In the genomic region with DNA sequence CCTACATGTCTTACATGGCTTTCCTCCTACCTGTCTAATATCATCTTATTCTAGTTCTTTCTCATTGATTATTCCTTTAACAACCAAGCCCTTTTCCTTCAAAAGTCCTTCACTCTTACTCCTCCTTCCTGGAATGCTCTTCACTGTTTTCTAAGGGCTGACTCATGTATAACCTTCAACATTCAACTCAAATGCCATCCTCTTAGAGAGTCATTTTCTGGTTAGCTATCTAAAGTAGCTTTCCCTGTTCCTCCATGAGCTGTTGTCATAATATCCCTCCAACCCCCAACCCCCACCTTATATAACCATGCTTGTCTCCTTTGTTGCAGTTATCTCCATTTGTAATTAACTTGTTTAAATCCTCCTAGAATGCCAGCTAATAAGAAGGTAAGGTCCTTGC, we compare ENCODE assay signal across 14 cellular contexts.
A peak's percentile ranks its signal among the peaks of the same experiment; 100 is the strongest.
DNase-seq lines count a peak whose midpoint lies in the region; ATAC-seq, FAIRE-seq and TF ChIP-seq lines count a peak whose summit lies in the region.
"Had no signal": no experiment of that assay in that cellular context is flagged by ENCODE, and none has a peak within 500 bp of the region (broad histone marks: within the 10 kb centered on the region; RNA-seq: fewer than 3 reads in every experiment).

No MANE protein-coding gene starts in this region.

- no peak for ATAC-seq in GM21529 (IDR thresholded peaks at IDR 0.05; ENCODE audit: unreplicated experiment)
- ATAC-seq in HG02759 (IDR thresholded peaks at IDR 0.05; ENCODE audit: unreplicated experiment), result no peak
- ATAC-seq in HG02938 (IDR thresholded peaks at IDR 0.05; ENCODE audit: unreplicated experiment), result no peak

- intact Hi-C loops in posterior cingulate gyrus (cut with DNase I), result no loop called here

- no peak for FAIRE-seq in bronchial epithelial cell (lab: Jason Lieb, UNC)
- FAIRE-seq: GM19239 had no signal

- TF ChIP-seq CTCF in AG10803 (conservative IDR thresholded peaks at IDR 0.05; ENCODE audit: low read length) (no peak), bronchial epithelial cell (IDR thresholded peaks at IDR 0.05; ENCODE audit: insufficient read depth, low read length, severe bottlenecking) (no peak)

- DNase-seq in AG10803 (ENCODE audit: low read depth) (peak; percentile 58), HT1080 (ENCODE audit: low read depth) (peak; percentile 78), bronchial epithelial cell (ENCODE audit: low read depth) (peak; percentile 44), kidney tubule cell (ENCODE audit: low spot score) (peak; percentile 80), posterior cingulate gyrus (no peak)
- DNase-seq: activated B cell treated with CpG ODN at 0.5 μM for 24 hours, Calu3, NCI-H146, SHP77 treated with DMSO at 0.1 percent for 48 hours had no signal

- H3K36me3 ChIP-seq in bronchial epithelial cell (ENCODE audit: control insufficient read depth, insufficient read depth, low read length), result peaks cover 1% of the 10 kb centered on the region
- H3K36me3 ChIP-seq: HAP-1 had no signal

- H3K27me3 ChIP-seq in bronchial epithelial cell (ENCODE audit: control insufficient read depth, insufficient read depth, low read length), result no peaks in the 10 kb centered on the region

- H3K4me3 ChIP-seq in AG10803 (ENCODE audit: low read length) (no peak overlapping the region), bronchial epithelial cell (ENCODE audit: low read depth, low read length) (no peak overlapping the region)
- H3K4me3 ChIP-seq: HAP-1 had no signal

Comparison
In these comparisons a context has a peak if more than half of its experiments do, and no peak if none do; other contexts are left out.
1. DNase-seq: peak in AG10803 (single experiment), HT1080 (single experiment), bronchial epithelial cell (single experiment) and kidney tubule cell (single experiment); none in posterior cingulate gyrus (0 of 10).